ENCODE assay signal across 16 cellular contexts in the genomic region with DNA sequence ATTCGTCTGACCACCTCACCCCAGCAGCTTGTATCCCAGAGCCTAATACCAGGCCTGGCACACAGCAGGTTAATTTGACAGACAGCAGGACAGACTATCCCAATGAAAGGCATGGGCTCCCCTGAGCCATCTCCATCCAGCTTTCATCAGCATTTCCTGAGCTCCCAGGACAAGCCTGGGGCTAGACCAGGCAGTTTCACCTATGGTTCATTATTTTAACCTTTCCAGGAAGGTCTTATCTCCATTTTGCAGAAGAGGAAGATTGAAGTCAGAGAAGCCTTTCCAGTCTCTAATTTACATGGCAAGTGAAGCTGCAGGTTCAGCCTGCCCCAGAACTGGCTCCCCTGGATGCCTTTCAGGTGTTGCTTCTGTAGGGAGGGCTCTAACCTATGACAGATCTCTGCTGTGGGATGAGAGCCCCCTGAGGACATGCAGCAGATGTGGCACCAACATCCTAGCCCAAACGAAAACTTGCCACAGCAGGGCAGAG. TPM values are rescaled to one million over a fixed set of nuclear protein-coding genes. Genes with fewer than 3 reads are reported as not detected.
DNase-seq lines count a peak whose midpoint lies in the region; ATAC-seq, FAIRE-seq and TF ChIP-seq lines count a peak whose summit lies in the region.
"Had no signal": no experiment of that assay in that cellular context is flagged by ENCODE, and none has a peak within 500 bp of the region (broad histone marks: within the 10 kb centered on the region; RNA-seq: fewer than 3 reads in every experiment).

No MANE protein-coding gene starts in this region.

- no peak for DNase-seq in activated naive CD8-positive, alpha-beta T cell treated with anti-CD3 and anti-CD28 coated beads, Interleukin-2, amount 10 ng/mL, durations not matched to agents 7 days and 5 days
- DNase-seq in activated naive CD8-positive, alpha-beta T cell treated with anti-CD3 and anti-CD28 coated beads, Interleukin-2, amount 50 U/mL, for 24 hours, result no peak
- peak; percentile 37 to 70 (median 42) for DNase-seq in K562 (ENCODE audit: extremely low read depth in 1 of 4, low spot score in 3 of 4)
- peak; percentile 67 for DNase-seq in mesendoderm
- no peak for DNase-seq in upper lobe of left lung
- no peak for DNase-seq in tibial artery
- no peak for DNase-seq in caudate nucleus (lab: John Stamatoyannopoulos, UW)
- DNase-seq in GM12891 (ENCODE audit: insufficient read length, low spot score), result no peak
- DNase-seq: ACHN, kidney, naive B cell, NCI-H146, NCI-H524 treated with DMSO at 0.1 percent for 48 hours had no signal

- H4K5ac ChIP-seq in mesendoderm (ENCODE audit: low read length), result no peak overlapping the region

- peaks cover 3% of the 10 kb centered on the region for H3K9me3 Mint-ChIP-seq in activated naive CD8-positive, alpha-beta T cell treated with anti-CD3 and anti-CD28 coated beads, Interleukin-2, amount 10 ng/mL, durations not matched to agents 7 days and 5 days
- H3K9me3 Mint-ChIP-seq in activated naive CD8-positive, alpha-beta T cell treated with anti-CD3 and anti-CD28 coated beads, Interleukin-2, amount 50 U/mL, for 24 hours, result no peaks in the 10 kb centered on the region

- peak overlapping the region; percentile 11 for H3K18ac ChIP-seq in mesendoderm (ENCODE audit: low read length)

- intact Hi-C loops in K562 (cut with micrococcal nuclease), result no loop called here
- intact Hi-C loops in tibial artery (cut with DNase I; ENCODE audit: low total_unique reads), result no loop called here

- BruUV-seq in K562 (replicated peaks; lab: Mats Ljungman, UMichigan), result no TSS peak

- H3K4me1 ChIP-seq in K562 (replicated peaks in 1 of 2; ENCODE audit: control insufficient read depth in 2 of 2, insufficient read depth in 2 of 2, low read length in 2 of 2) (peaks cover 51 to 60% of the 10 kb centered on the region in 2 experiments), mesendoderm (ENCODE audit: control insufficient read depth, low read depth, low read length) (peaks cover 30% of the 10 kb centered on the region), upper lobe of left lung (peaks cover 92 to 100% (median 96%) of the 10 kb centered on the region in 4 donors), tibial artery (peaks cover 0 to 17% (median 7%) of the 10 kb centered on the region in 4 donors)

- no peak overlapping the region for H2BK15ac ChIP-seq in mesendoderm (replicated peaks; ENCODE audit: low read depth)

- H3K27ac Mint-ChIP-seq in activated naive CD8-positive, alpha-beta T cell treated with anti-CD3 and anti-CD28 coated beads, Interleukin-2, amount 10 ng/mL, durations not matched to agents 7 days and 5 days, result peak overlapping the region; percentile 56
- no peak overlapping the region for H3K27ac Mint-ChIP-seq in activated naive CD8-positive, alpha-beta T cell treated with anti-CD3 and anti-CD28 coated beads, Interleukin-2, amount 50 U/mL, for 24 hours

- H3K79me1 ChIP-seq in mesendoderm (ENCODE audit: low read length), result peaks cover 25% of the 10 kb centered on the region

- peak overlapping the region; percentile 82 for H3K56ac ChIP-seq in mesendoderm (ENCODE audit: low read length)

- H3K4me3 ChIP-seq in K562 (no peak overlapping the region), mesendoderm (ENCODE audit: low read length) (no peak overlapping the region), upper lobe of left lung (no peak overlapping the region), tibial artery (no peak overlapping the region)
- H3K4me3 ChIP-seq: adrenal gland, skin epidermis had no signal

- TF ChIP-seq RAD21 in K562 (CRISPR knock-in tag; conservative IDR thresholded peaks at IDR 0.05 in 1 of 2, IDR thresholded peaks at IDR 0.05 in 1 of 2), result no peak

- POLR2A ChIA-PET in activated naive CD8-positive, alpha-beta T cell treated with anti-CD3 and anti-CD28 coated beads, Interleukin-2, amount 10 ng/mL, durations not matched to agents 7 days and 5 days (lab: Charles Lee), result interaction anchor here (1.3 to 1.4 kb wide), 2 partner anchors 18 to 65 kb away, joined by 3 to 5 read pairs; no protein-coding TSS in a partner anchor
- POLR2A ChIA-PET in K562 (lab: Yijun Ruan, JAX), result interaction anchor here (0.6 to 1.3 kb wide), 7 partner anchors 9 to 66 kb away, joined by 3 to 4 read pairs (median 3); no protein-coding TSS in a partner anchor

- H3K36me3 ChIP-seq in K562 (ENCODE audit: control insufficient read depth, insufficient read depth, low read length) (peaks cover 16% of the 10 kb centered on the region; the same call in 1 of the 3 replicates), mesendoderm (ENCODE audit: control insufficient read depth, insufficient read depth, low read length) (no peaks in the 10 kb centered on the region), upper lobe of left lung (no peaks in the 10 kb centered on the region), tibial artery (no peaks in the 10 kb centered on the region)
- H3K36me3 ChIP-seq: adrenal gland had no signal

- no peaks in the 10 kb centered on the region for H4K20me1 ChIP-seq in K562 (replicated peaks; ENCODE audit: control insufficient read depth, insufficient read depth, low read length)

- H3K27ac ChIP-seq in K562 (ENCODE audit: extremely low read depth, low read depth, low read length), result peak overlapping the region; percentile 22; the same call in 2 of the 3 replicates
- H3K27ac ChIP-seq in mesendoderm (ENCODE audit: low read depth, low read length), result peak overlapping the region; percentile 81
- peak overlapping the region; percentile 39 to 97 (median 81) for H3K27ac ChIP-seq in upper lobe of left lung
- H3K27ac ChIP-seq in tibial artery, result no peak overlapping the region
- no peak overlapping the region for H3K27ac ChIP-seq in caudate nucleus (ENCODE audit: low read depth, low read length)
- H3K27ac ChIP-seq: KMS-11 had no signal

- H3K23ac ChIP-seq in mesendoderm (ENCODE audit: low read length), result no peak overlapping the region

- peaks cover 42% of the 10 kb centered on the region for H3K36me3 Mint-ChIP-seq in activated naive CD8-positive, alpha-beta T cell treated with anti-CD3 and anti-CD28 coated beads, Interleukin-2, amount 10 ng/mL, durations not matched to agents 7 days and 5 days
- peaks cover 3% of the 10 kb centered on the region for H3K36me3 Mint-ChIP-seq in activated naive CD8-positive, alpha-beta T cell treated with anti-CD3 and anti-CD28 coated beads, Interleukin-2, amount 50 U/mL, for 24 hours (ENCODE audit: low read depth)
- H3K36me3 Mint-ChIP-seq: naive B cell had no signal

- H3K4me3 Mint-ChIP-seq in activated naive CD8-positive, alpha-beta T cell treated with anti-CD3 and anti-CD28 coated beads, Interleukin-2, amount 10 ng/mL, durations not matched to agents 7 days and 5 days, result no peak overlapping the region
- no peak overlapping the region for H3K4me3 Mint-ChIP-seq in activated naive CD8-positive, alpha-beta T cell treated with anti-CD3 and anti-CD28 coated beads, Interleukin-2, amount 50 U/mL, for 24 hours
- H3K4me3 Mint-ChIP-seq: naive B cell had no signal

- TF ChIP-seq CTCF in K562 (IDR thresholded peaks at IDR 0.05 in 2 of 3, conservative IDR thresholded peaks at IDR 0.05 in 1 of 3; ENCODE audit: insufficient read depth in 2 of 3, low read depth in 1 of 3, low read length in 3 of 3) (no peak), upper lobe of left lung (IDR thresholded peaks at IDR 0.05) (no peak), tibial artery (IDR thresholded peaks at IDR 0.05) (no peak)

- peaks cover 65% of the 10 kb centered on the region for H3K4me1 Mint-ChIP-seq in activated naive CD8-positive, alpha-beta T cell treated with anti-CD3 and anti-CD28 coated beads, Interleukin-2, amount 10 ng/mL, durations not matched to agents 7 days and 5 days
- H3K4me1 Mint-ChIP-seq in activated naive CD8-positive, alpha-beta T cell treated with anti-CD3 and anti-CD28 coated beads, Interleukin-2, amount 50 U/mL, for 24 hours, result peaks cover 73% of the 10 kb centered on the region

- peak; percentile 58 for TF ChIP-seq EP300 in K562 (IDR thresholded peaks at IDR 0.05; ENCODE audit: low read length)
- TF ChIP-seq EP300 in upper lobe of left lung (IDR thresholded peaks at IDR 0.05), result no peak

- peak overlapping the region; percentile 83 for H2BK120ac ChIP-seq in mesendoderm (ENCODE audit: low read depth, low read length)

- peak; percentile 65 for FAIRE-seq in K562 (lab: Jason Lieb, UNC)
- FAIRE-seq in GM12891 (lab: Jason Lieb, UNC), result no peak
- FAIRE-seq: kidney had no signal

- no peak overlapping the region for H4K8ac ChIP-seq in mesendoderm (ENCODE audit: low read depth, low read length)

- H3K9ac ChIP-seq in K562 (ENCODE audit: insufficient read depth in 1 of 2, low read depth in 2 of 2, low read length in 2 of 2) (peak overlapping the region; percentile 17 to 26; a peak in 1 of 4 replicates), mesendoderm (ENCODE audit: low read length) (peak overlapping the region; percentile 52)
- H3K9ac ChIP-seq: KMS-11 had no signal

- H3K9me1 ChIP-seq in K562 (ENCODE audit: control insufficient read depth, insufficient read depth, low read length), result no peaks in the 10 kb centered on the region

- H2BK5ac ChIP-seq in mesendoderm (ENCODE audit: low read length), result peak overlapping the region; percentile 87

- in situ Hi-C loops in K562 (cut with MboI), result no loop called here

- H2AFZ ChIP-seq in K562 (ENCODE audit: low read depth, low read length), result no peak overlapping the region

- H3K4ac ChIP-seq in mesendoderm (ENCODE audit: low read depth, low read length), result peak overlapping the region; percentile 41

- H3K27me3 Mint-ChIP-seq in activated naive CD8-positive, alpha-beta T cell treated with anti-CD3 and anti-CD28 coated beads, Interleukin-2, amount 10 ng/mL, durations not matched to agents 7 days and 5 days, result no peaks in the 10 kb centered on the region
- H3K27me3 Mint-ChIP-seq in activated naive CD8-positive, alpha-beta T cell treated with anti-CD3 and anti-CD28 coated beads, Interleukin-2, amount 50 U/mL, for 24 hours, result no peaks in the 10 kb centered on the region
- H3K27me3 Mint-ChIP-seq: naive B cell had no signal

- peaks cover 72% of the 10 kb centered on the region for H3K79me2 ChIP-seq in K562 (ENCODE audit: control insufficient read depth, insufficient read depth, low read length)
- peaks cover 26% of the 10 kb centered on the region for H3K79me2 ChIP-seq in mesendoderm (ENCODE audit: control insufficient read depth, insufficient read depth, low read length)

- no peak for ATAC-seq in activated naive CD8-positive, alpha-beta T cell treated with anti-CD3 and anti-CD28 coated beads, Interleukin-2, amount 10 ng/mL, durations not matched to agents 7 days and 5 days (ENCODE audit: low read depth)
- ATAC-seq in activated naive CD8-positive, alpha-beta T cell treated with anti-CD3 and anti-CD28 coated beads, Interleukin-2, amount 50 U/mL, for 24 hours, result no peak
- ATAC-seq in K562, result peak; percentile 46
- no peak for ATAC-seq in upper lobe of left lung (ENCODE audit: low FRiP score in 2 of 2)

- H3K9me3 ChIP-seq in K562 (replicated peaks; ENCODE audit: control insufficient read depth, insufficient read depth, low read depth, low read length) (no peaks in the 10 kb centered on the region), upper lobe of left lung (no peaks in the 10 kb centered on the region), tibial artery (no peaks in the 10 kb centered on the region)
- H3K9me3 ChIP-seq: adrenal gland had no signal

- no peak overlapping the region for H2AK5ac ChIP-seq in mesendoderm (ENCODE audit: low read length)

- H3K4me2 ChIP-seq in K562 (ENCODE audit: insufficient read depth, low read length), result peak overlapping the region; percentile 40
- H3K4me2 ChIP-seq in mesendoderm (ENCODE audit: low read length), result no peak overlapping the region
- H3K4me2 ChIP-seq: KMS-11 had no signal

- 40% methylated on average over 1 of the region's 2 CpGs for WGBS in K562 (ENCODE audit: insufficient coverage, low coverage, missing lambda C conversion rate)
- no CpG with 5 or more reads among the region's 2 CpGs for WGBS in mesendoderm (ENCODE audit: extremely low coverage, insufficient coverage, low lambda C conversion rate)
- 54 to 75% methylated on average over 2 of the region's 2 CpGs for WGBS in upper lobe of left lung, 2 donors

- TF ChIP-seq POLR2A in K562 (conservative IDR thresholded peaks at IDR 0.05), result no peak
- TF ChIP-seq POLR2A in upper lobe of left lung (IDR thresholded peaks at IDR 0.05), result no peak
- TF ChIP-seq POLR2A in GM12891 (IDR thresholded peaks at IDR 0.05; ENCODE audit: low read depth, low read length), result no peak

- CTCF ChIA-PET in K562 (lab: Yijun Ruan, JAX; ENCODE audit: low intra/inter-chr PET ratio), result interaction anchor here (0.6 kb wide), 1 partner anchor 33 kb away, joined by 4 read pairs; no protein-coding TSS in a partner anchor

- H3K27me3 ChIP-seq in K562 (ENCODE audit: control insufficient read depth in 2 of 2, insufficient read depth in 2 of 2, low read length in 2 of 2), result no peaks in the 10 kb centered on the region
- no peaks in the 10 kb centered on the region for H3K27me3 ChIP-seq in mesendoderm (ENCODE audit: insufficient read depth, low read length, poor library complexity)
- H3K27me3 ChIP-seq in upper lobe of left lung, result no peaks in the 10 kb centered on the region
- no peaks in the 10 kb centered on the region for H3K27me3 ChIP-seq in tibial artery
- H3K27me3 ChIP-seq: adrenal gland had no signal

RNA-seq across cellular contexts. Expression of gene ARRB1, which starts 17.0 kb away (rescaled TPM):
- total RNA-seq in activated naive CD8-positive, alpha-beta T cell treated with anti-CD3 and anti-CD28 coated beads, Interleukin-2, amount 10 ng/mL, durations not matched to agents 7 days and 5 days, result 10 to 100 TPM; 61.8 to 64.8 TPM
- total RNA-seq in K562 (2011; cell fraction: chromatin; rRNA removed; ENCODE audit: low replicate concordance), result 58.4 and 169 TPM in 2 replicates
- 93.3 and 107 TPM in 2 replicates for total RNA-seq in K562 (2011; cell fraction: nucleolus; rRNA removed)
- total RNA-seq in K562 (2011; cell fraction: nucleoplasm; rRNA removed), result 70.8 and 73.7 TPM in 2 replicates
- total RNA-seq in K562 (2014; rRNA removed) (21.8 and 27.6 TPM in 2 replicates), K562 (2014; rRNA removed; fragmentation: Illumina TruSeq; extraction: Trizol) (22.9 and 28.5 TPM in 2 replicates), K562 (2015; rRNA removed; fragmentation: Illumina TruSeq; extraction: Trizol) (41.7 and 43.5 TPM in 2 replicates), K562 (2021) (43.6 and 45.4 TPM in 2 replicates), upper lobe of left lung (100 to 1,000 TPM; 119 to 235 (median 170) TPM)
- polyA plus RNA-seq in K562 (2011; rRNA removed) (26.2 and 30.8 TPM in 2 replicates), K562 (2014; fragmentation: Illumina TruSeq; extraction: Trizol) (35.6 and 38.4 TPM in 2 replicates), K562 (2014; fragmentation: Nextera tagmentation; extraction: Ambion mirVana) (10 to 100 TPM in 1 of 2 experiments, 1 to 10 TPM in 1; 6.6 to 13.1 TPM), K562 (2014; rRNA removed) (24.2 and 30.6 TPM in 2 replicates)
- polyA plus RNA-seq in K562 (2011; cell fraction: cytosol; rRNA removed), result 28.6 and 44.2 TPM in 2 replicates
- 30.8 and 44.9 TPM in 2 replicates for polyA plus RNA-seq in K562 (2011; cell fraction: nucleus; rRNA removed)
- polyA plus RNA-seq in K562 (2012), result 33.4 and 35.1 TPM in 2 replicates
- polyA minus RNA-seq in K562 (2011; rRNA and poly(A)+ RNA removed), result 80.3 and 121 TPM in 2 replicates
- 31.7 and 45.7 TPM in 2 replicates for polyA minus RNA-seq in K562 (2011; cell fraction: cytosol; rRNA and poly(A)+ RNA removed)
- 63.5 and 65.3 TPM in 2 replicates for polyA minus RNA-seq in K562 (2011; cell fraction: nucleus; rRNA and poly(A)+ RNA removed)
- polyA plus RNA-seq in mesendoderm (2013, experiment 1 of 2), result 42.6 TPM
- polyA plus RNA-seq in mesendoderm (2013, experiment 2 of 2), result 43.2 TPM
- polyA plus RNA-seq in GM12891 (2012; ENCODE audit: low read depth, missing spikeins), result 1.6 TPM

Comparison
In these comparisons a context has a peak if more than half of its experiments do, and no peak if none do; other contexts are left out.
1. DNase-seq: peak in K562 (4 of 4) and mesendoderm (single experiment); none in activated naive CD8-positive, alpha-beta T cell treated with anti-CD3 and anti-CD28 coated beads, Interleukin-2, amount 10 ng/mL, durations not matched to agents 7 days and 5 days (single experiment), activated naive CD8-positive, alpha-beta T cell treated with anti-CD3 and anti-CD28 coated beads, Interleukin-2, amount 50 U/mL, for 24 hours (single experiment), upper lobe of left lung (0 of 2), tibial artery (0 of 2), caudate nucleus (0 of 61) and GM12891 (single experiment).
2. H3K27ac ChIP-seq: peak in K562 (single experiment), mesendoderm (single experiment) and upper lobe of left lung (4 of 4); none in tibial artery (0 of 2) and caudate nucleus (single experiment).